Comparison of ENCODE assay signal across 4 cellular contexts in the genomic region with DNA sequence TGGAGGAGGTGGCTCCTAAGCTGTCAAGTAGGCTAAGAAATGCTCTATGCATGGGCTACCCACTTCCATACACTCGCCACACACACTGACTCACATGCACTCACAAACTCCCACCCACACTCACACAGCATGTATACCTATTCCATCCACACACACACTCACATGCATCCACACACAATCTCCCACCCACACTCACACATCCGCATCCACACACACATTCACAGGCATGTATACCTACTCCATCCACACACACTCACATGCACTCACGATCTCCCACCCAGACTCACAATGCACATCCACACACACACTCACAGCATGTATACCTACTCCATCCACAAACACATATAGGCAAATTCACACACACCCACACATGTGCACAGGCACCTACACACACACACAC. TPM values are rescaled to one million over a fixed set of nuclear protein-coding genes. Genes with fewer than 3 reads are reported as not detected.
"Had no signal": no experiment of that assay in that cellular context is flagged by ENCODE, and none has a peak within 500 bp of the region (broad histone marks: within the 10 kb centered on the region; RNA-seq: fewer than 3 reads in every experiment).

No MANE protein-coding gene starts in this region.

RNA-seq across cellular contexts. Expression of gene LGALS9C, which starts 32.1 kb away (rescaled TPM):
- polyA plus RNA-seq: HepG2, IgD-negative memory B cell, IMR-90, K562 had no signal
